In genomic region chr2:100416397-100416938, GRCh38 we compare ENCODE assay signal across 8 cellular contexts. TPM values are rescaled to one million over a fixed set of nuclear protein-coding genes. Genes with fewer than 3 reads are reported as not detected.
DNase-seq lines count a peak whose midpoint lies in the region; ATAC-seq and TF ChIP-seq lines count a peak whose summit lies in the region.

No MANE protein-coding gene starts in this region.

- DNase-seq in GM10266 (ENCODE audit: extremely low spot score): peak; percentile 49
- no peak for DNase-seq in SK-N-MC (ENCODE audit: low read depth, low spot score)
- DNase-seq in fibroblast of the aortic adventitia (ENCODE audit: low read depth): no peak
- DNase-seq in psoas muscle: no peak
- DNase-seq in NCI-H2107 (lab: John Stamatoyannopoulos, UW): no peak
- DNase-seq in cortex of kidney (lab: John Stamatoyannopoulos, UW): no peak
- no peak for DNase-seq in stimulated activated CD4-positive, alpha-beta T cell treated with anti-CD3 and anti-CD28 coated beads, Interleukin-4, amount 100 ng/mL, for 24 hours

- intact Hi-C loops in psoas muscle (cut with DNase I): no loop called here

- H3K4me3 ChIP-seq in SK-N-MC (peak overlapping the region; percentile 82), fibroblast of the aortic adventitia (ENCODE audit: low read depth, low read length) (peak overlapping the region; percentile 90), psoas muscle (peak overlapping the region; percentile 80)

- H3K27me3 ChIP-seq in psoas muscle (ENCODE audit: insufficient read depth in 3 of 3, low read length in 2 of 3): no peaks in the 10 kb centered on the region

- peaks cover 12% of the 10 kb centered on the region for H3K4me1 ChIP-seq in psoas muscle

- WGBS in psoas muscle, 3 donors: 1 to 3% (median 1%) methylated on average over 6 of the region's 6 CpGs

- H3K9ac ChIP-seq in SK-N-MC (ENCODE audit: insufficient read length): peak overlapping the region; percentile 74

- H3K27ac ChIP-seq in SK-N-MC (no peak overlapping the region), psoas muscle (no peak overlapping the region)

- H3K9me3 ChIP-seq in SK-N-MC (ENCODE audit: low read depth, low read length) (no peaks in the 10 kb centered on the region), psoas muscle (no peaks in the 10 kb centered on the region)

- H3K36me3 ChIP-seq in SK-N-MC (ENCODE audit: insufficient read depth, low read length) (no peaks in the 10 kb centered on the region; the same call in 1 of the 2 replicates), psoas muscle (ENCODE audit: insufficient read depth in 1 of 2, low read depth in 1 of 2) (peaks cover 0 to 11% of the 10 kb centered on the region in 2 donors)

- peak in 1 of 4 donors; percentile 41 for ATAC-seq in psoas muscle
- no peak for ATAC-seq in HG02885 (IDR thresholded peaks at IDR 0.05; ENCODE audit: poor library complexity, unreplicated experiment)

- TF ChIP-seq CTCF in GM10266 (IDR thresholded peaks at IDR 0.05; ENCODE audit: control insufficient read depth, insufficient read depth, low read depth, missing control alignments) (no peak), fibroblast of the aortic adventitia (IDR thresholded peaks at IDR 0.05; ENCODE audit: insufficient read depth, low read length) (no peak), psoas muscle (IDR thresholded peaks at IDR 0.05) (no peak)

RNA-seq across cellular contexts. Expression of gene CHST10, which starts 1.0 kb away (rescaled TPM):
- 10.2 and 11.0 TPM in 2 replicates for total RNA-seq in fibroblast of the aortic adventitia (ENCODE audit: low replicate concordance)
- 1 to 10 TPM; 3.1 to 6.3 (median 5.6) TPM for total RNA-seq in psoas muscle
- 1 to 10 TPM; 3.2 to 4.4 (median 4.1) TPM for polyA plus RNA-seq in psoas muscle

RNA-seq across cellular contexts. Expression of gene NMS, which starts 53.8 kb away (rescaled TPM):
- total RNA-seq in fibroblast of the aortic adventitia (ENCODE audit: low replicate concordance) (not detected in 2 replicates), psoas muscle (not detected)
- polyA plus RNA-seq in psoas muscle: under 1 TPM in 1 of 3 donors, not detected in 2; 0.17 TPM
